In genomic region chr7:66844552-66845381, GRCh38 we compare ENCODE assay signal across 8 cellular contexts.
DNase-seq lines count a peak whose midpoint lies in the region; ATAC-seq and TF ChIP-seq lines count a peak whose summit lies in the region.

No MANE protein-coding gene starts in this region.

- 1 to 2% methylated on average over 61 of the region's 61 CpGs for WGBS in ectodermal cell, 2 experiments
- 1% methylated on average over 61 of the region's 61 CpGs for WGBS in lung, 2 donors

- peak overlapping the region; percentile 90 to 100 (median 96) for H3K4me3 Mint-ChIP-seq in CD4-positive, alpha-beta memory T cell
- peak overlapping the region; percentile 91 for H3K4me3 Mint-ChIP-seq in activated CD8-positive, alpha-beta T cell treated with anti-CD3 and anti-CD28 coated beads for 36 hours

- H3K27ac Mint-ChIP-seq in CD4-positive, alpha-beta memory T cell, result peak overlapping the region; percentile 98 to 100 (median 100)
- H3K27ac Mint-ChIP-seq in activated CD8-positive, alpha-beta T cell treated with anti-CD3 and anti-CD28 coated beads for 36 hours, result peak overlapping the region; percentile 99

- DNase-seq in CD4-positive, alpha-beta memory T cell, result peak; percentile 97 to 100 (median 100)
- DNase-seq in NCI-H82 treated with DMSO at 0.1 percent for 48 hours (lab: John Stamatoyannopoulos, UW; ENCODE audit: unreplicated experiment) (peak; percentile 68), lung (ENCODE audit: low spot score) (peak; percentile 98)
- peak; percentile 97 for DNase-seq in activated CD8-positive, alpha-beta T cell treated with anti-CD3 and anti-CD28 coated beads for 36 hours
- DNase-seq in stimulated activated CD4-positive, alpha-beta T cell treated with anti-CD3 and anti-CD28 coated beads, TNF-alpha, amount 100 ng/mL, for 4 hours (ENCODE audit: low read depth in 3 of 3), result peak; percentile 97 to 99 (median 98)

- peak; percentile 70 for TF ChIP-seq CTCF in activated CD8-positive, alpha-beta T cell treated with anti-CD3 and anti-CD28 coated beads for 36 hours (IDR thresholded peaks at IDR 0.05)
- no peak for TF ChIP-seq CTCF in lung (IDR thresholded peaks at IDR 0.05; ENCODE audit: control extremely low read depth, extremely low read depth)

- H3K36me3 Mint-ChIP-seq in CD4-positive, alpha-beta memory T cell, result peaks cover 0 to 5% of the 10 kb centered on the region in 2 donors
- peaks cover 4% of the 10 kb centered on the region for H3K36me3 Mint-ChIP-seq in activated CD8-positive, alpha-beta T cell treated with anti-CD3 and anti-CD28 coated beads for 36 hours (ENCODE audit: low read depth)

- H3K27ac ChIP-seq in CD4-positive, alpha-beta memory T cell (ENCODE audit: low read depth, low read length), result peak overlapping the region; percentile 95
- peak overlapping the region; percentile 94 for H3K27ac ChIP-seq in ectodermal cell (ENCODE audit: insufficient read depth, low read depth, low read length, poor library complexity, severe bottlenecking)
- peak overlapping the region; percentile 97 to 99 for H3K27ac ChIP-seq in lung (ENCODE audit: low read depth in 1 of 2, low read length in 1 of 2)

- no peaks in the 10 kb centered on the region for H3K36me3 ChIP-seq in CD4-positive, alpha-beta memory T cell (ENCODE audit: insufficient read depth, low read length)
- H3K36me3 ChIP-seq in ectodermal cell (ENCODE audit: control insufficient read depth, insufficient read depth, low read length) (no peaks in the 10 kb centered on the region), lung (ENCODE audit: control insufficient read depth in 2 of 2, insufficient read depth in 2 of 2, low read length in 2 of 2) (no peaks in the 10 kb centered on the region)

- H3K9me3 ChIP-seq in CD4-positive, alpha-beta memory T cell (ENCODE audit: control insufficient read depth in 1 of 2, low read length in 2 of 2), result no peaks in the 10 kb centered on the region
- H3K9me3 ChIP-seq in ectodermal cell (ENCODE audit: control insufficient read depth, low read length) (no peaks in the 10 kb centered on the region), lung (ENCODE audit: control insufficient read depth in 2 of 2, insufficient read depth in 1 of 2, low read length in 1 of 2) (no peaks in the 10 kb centered on the region)

- intact Hi-C loops in CD4-positive, alpha-beta memory T cell (cut with micrococcal nuclease), result loop anchor here (1.0 to 10.0 kb wide), 9 partner anchors 77 to 458 kb away; partner anchors contain the start of genes KCTD7, RABGEF1 and TMEM248
- intact Hi-C loops in activated CD8-positive, alpha-beta T cell treated with anti-CD3 and anti-CD28 coated beads for 36 hours (cut with micrococcal nuclease), result loop anchor here (5.0 kb wide), 1 partner anchor 43 kb away; no protein-coding TSS in a partner anchor

- POLR2A ChIA-PET in CD4-positive, alpha-beta memory T cell (lab: Charles Lee; ENCODE audit: partially characterized antibody), result interaction anchor here (0.6 to 2.5 kb wide), 29 partner anchors 10 to 730 kb away, joined by 3 to 44 read pairs (median 4); partner anchors contain the start of genes CRCP, KCTD7, RABGEF1 and SBDS
- POLR2A ChIA-PET in activated CD8-positive, alpha-beta T cell treated with anti-CD3 and anti-CD28 coated beads for 36 hours (lab: Charles Lee), result interaction anchor here (0.8 to 2.2 kb wide), 7 partner anchors 13 to 190 kb away, joined by 3 to 14 read pairs (median 4); partner anchors contain the start of genes SBDS and TMEM248

- H3K27me3 ChIP-seq in CD4-positive, alpha-beta memory T cell (ENCODE audit: insufficient read depth, low read length), result no peaks in the 10 kb centered on the region
- no peaks in the 10 kb centered on the region for H3K27me3 ChIP-seq in ectodermal cell (ENCODE audit: control insufficient read depth, insufficient read depth, low read length, poor library complexity, severe bottlenecking)
- no peaks in the 10 kb centered on the region for H3K27me3 ChIP-seq in lung (ENCODE audit: control insufficient read depth, insufficient read depth)

- H3K27me3 Mint-ChIP-seq in CD4-positive, alpha-beta memory T cell, result peaks cover 3 to 4% of the 10 kb centered on the region in 2 donors
- H3K27me3 Mint-ChIP-seq in activated CD8-positive, alpha-beta T cell treated with anti-CD3 and anti-CD28 coated beads for 36 hours, result no peaks in the 10 kb centered on the region

- ATAC-seq in GM19438 (IDR thresholded peaks at IDR 0.05; ENCODE audit: low read depth, unreplicated experiment) (peak; percentile 95), HG03575 (IDR thresholded peaks at IDR 0.05; ENCODE audit: extremely low read depth, insufficient number of reproducible peaks, low FRiP score, unreplicated experiment) (peak; percentile 63), lung (ENCODE audit: insufficient read depth, low FRiP score) (peak; percentile 92)
- peak; percentile 91 for ATAC-seq in activated CD8-positive, alpha-beta T cell treated with anti-CD3 and anti-CD28 coated beads for 36 hours

- H3K4me1 Mint-ChIP-seq in CD4-positive, alpha-beta memory T cell, result peaks cover 8 to 30% (median 19%) of the 10 kb centered on the region in 4 donors
- H3K4me1 Mint-ChIP-seq in activated CD8-positive, alpha-beta T cell treated with anti-CD3 and anti-CD28 coated beads for 36 hours (ENCODE audit: low read depth), result peaks cover 25% of the 10 kb centered on the region

- H3K9me3 Mint-ChIP-seq in CD4-positive, alpha-beta memory T cell, result peaks cover 0 to 4% (median 0%) of the 10 kb centered on the region in 8 donors
- H3K9me3 Mint-ChIP-seq in activated CD8-positive, alpha-beta T cell treated with anti-CD3 and anti-CD28 coated beads for 36 hours, result no peaks in the 10 kb centered on the region

- H3K4me1 ChIP-seq in CD4-positive, alpha-beta memory T cell (ENCODE audit: insufficient read depth, low read length), result peaks cover 20% of the 10 kb centered on the region
- no peaks in the 10 kb centered on the region for H3K4me1 ChIP-seq in ectodermal cell (ENCODE audit: control insufficient read depth, insufficient read depth, low read length)
- peaks cover 0 to 3% of the 10 kb centered on the region in 2 donors for H3K4me1 ChIP-seq in lung (ENCODE audit: control insufficient read depth in 2 of 2, insufficient read depth in 2 of 2, low read length in 2 of 2)

- peak overlapping the region; percentile 78 to 92 for H3K4me3 ChIP-seq in CD4-positive, alpha-beta memory T cell (ENCODE audit: low read length in 2 of 2)
- H3K4me3 ChIP-seq in ectodermal cell (ENCODE audit: insufficient read depth, low read depth, low read length), result peak overlapping the region; percentile 91
- peak overlapping the region; percentile 70 for H3K4me3 ChIP-seq in lung

- CTCF ChIA-PET in CD4-positive, alpha-beta memory T cell (lab: Charles Lee; ENCODE audit: partially characterized antibody), result interaction anchor here (0.7 to 1.9 kb wide), 8 partner anchors 11 to 287 kb away, joined by 3 to 7 read pairs (median 3); partner anchors contain the start of gene SBDS
- CTCF ChIA-PET in activated CD8-positive, alpha-beta T cell treated with anti-CD3 and anti-CD28 coated beads for 36 hours (lab: Charles Lee), result interaction anchor here (0.7 to 1.2 kb wide), 9 partner anchors 9 to 287 kb away, joined by 3 to 4 read pairs (median 3); partner anchors contain the start of gene TYW1

Comparison
In these comparisons a context has a peak if more than half of its experiments do, and no peak if none do; other contexts are left out.
1. Peak in every context shown above with its lines: DNase-seq, ATAC-seq, H3K4me3 ChIP-seq and H3K27ac ChIP-seq.